23 cellular contexts compared by ENCODE assay signal in genomic region chr6:160755168-160755567, GRCh38. TPM values are rescaled to one million over a fixed set of nuclear protein-coding genes. Genes with fewer than 3 reads are reported as not detected.
DNase-seq lines count a peak whose midpoint lies in the region; ATAC-seq, FAIRE-seq and TF ChIP-seq lines count a peak whose summit lies in the region.
"Had no signal": no experiment of that assay in that cellular context is flagged by ENCODE, and none has a peak within 500 bp of the region (broad histone marks: within the 10 kb centered on the region; RNA-seq: fewer than 3 reads in every experiment).

No MANE protein-coding gene starts in this region.

- no peak for TF ChIP-seq POLR2A in HCT116 (IDR thresholded peaks at IDR 0.05; ENCODE audit: borderline replicate concordance, extremely low read depth, insufficient read depth, insufficient read length)
- TF ChIP-seq POLR2A in GM12878 (IDR thresholded peaks at IDR 0.05; ENCODE audit: low read depth, low read length) = no peak

- 4% methylated on average over 2 of the region's 2 CpGs for WGBS in GM12878 (ENCODE audit: insufficient coverage, insufficient replicate concordance, low lambda C conversion rate, missing lambda C conversion rate)

- ATAC-seq in GM23338 (peak; percentile 60), HCT116 (no peak), GM12878 (no peak), left lobe of liver (peak; percentile 19), GM19452 (IDR thresholded peaks at IDR 0.05; ENCODE audit: unreplicated experiment) (no peak)

- H3K9ac ChIP-seq in HCT116 (ENCODE audit: low read length) (no peak overlapping the region), GM12878 (ENCODE audit: control insufficient read depth, insufficient read depth, low read length) (no peak overlapping the region)

- no peaks in the 10 kb centered on the region for H3K9me3 ChIP-seq in HCT116 (ENCODE audit: control insufficient read depth in 1 of 2, insufficient read depth in 1 of 2, low read depth in 1 of 2, low read length in 2 of 2)
- H3K9me3 ChIP-seq in GM12878 (replicated peaks; ENCODE audit: control insufficient read depth, insufficient read depth, low read length) = no peaks in the 10 kb centered on the region

- intact Hi-C loops in HCT116 (cut with micrococcal nuclease) = no loop called here
- intact Hi-C loops in GM12878 (cut with micrococcal nuclease; ENCODE audit: unreplicated experiment) = no loop called here
- intact Hi-C loops in activated CD4-positive, alpha-beta memory T cell treated with anti-CD3 and anti-CD28 coated beads for 36 hours (cut with micrococcal nuclease) = no loop called here

- TF ChIP-seq CTCF in GM23338 (conservative IDR thresholded peaks at IDR 0.05; ENCODE audit: low read depth in 2 of 2) (no peak), HCT116 (IDR thresholded peaks at IDR 0.05 in 2 of 3, conservative IDR thresholded peaks at IDR 0.05 in 1 of 3; ENCODE audit: borderline replicate concordance in 1 of 3, insufficient read depth in 1 of 3, low read depth in 2 of 3, low read length in 2 of 3) (no peak), GM12878 (IDR thresholded peaks at IDR 0.05 in 2 of 3, conservative IDR thresholded peaks at IDR 0.05 in 1 of 3; ENCODE audit: control insufficient read depth in 2 of 3, extremely low read depth in 1 of 3, insufficient read depth in 1 of 3, low read depth in 3 of 3, low read length in 3 of 3) (no peak)

- no peaks in the 10 kb centered on the region for H3K27me3 Mint-ChIP-seq in GM23338 (ENCODE audit: insufficient read depth, low read depth, poor library complexity)
- H3K27me3 Mint-ChIP-seq in activated CD4-positive, alpha-beta memory T cell treated with anti-CD3 and anti-CD28 coated beads for 36 hours = peaks cover 24% of the 10 kb centered on the region

- H3K9me2 ChIP-seq in GM23338 (ENCODE audit: insufficient read depth) (no peaks in the 10 kb centered on the region), HCT116 (ENCODE audit: insufficient read depth) (no peaks in the 10 kb centered on the region)

- POLR2A ChIA-PET in HCT116 (lab: Charles Lee) = no interaction called here
- POLR2A ChIA-PET in GM12878 (lab: Charles Lee) = no interaction called here
- POLR2A ChIA-PET in activated CD4-positive, alpha-beta memory T cell treated with anti-CD3 and anti-CD28 coated beads for 36 hours (lab: Charles Lee) = no interaction called here

- no peak for FAIRE-seq in GM12878 (lab: Jason Lieb, UNC)
- FAIRE-seq: GM12892 had no signal

- H3K36me3 Mint-ChIP-seq in GM23338 (ENCODE audit: low read depth) = peaks cover under 1% of the 10 kb centered on the region; the same call in 1 of the 3 replicates
- no peaks in the 10 kb centered on the region for H3K36me3 Mint-ChIP-seq in activated CD4-positive, alpha-beta memory T cell treated with anti-CD3 and anti-CD28 coated beads for 36 hours
- H3K36me3 Mint-ChIP-seq: CD4-positive, alpha-beta memory T cell had no signal

- no peaks in the 10 kb centered on the region for H3K79me2 ChIP-seq in GM23338 (replicated peaks; ENCODE audit: insufficient read depth)
- no peaks in the 10 kb centered on the region for H3K79me2 ChIP-seq in HCT116 (ENCODE audit: insufficient read depth, low read length)
- H3K79me2 ChIP-seq in GM12878 (ENCODE audit: control insufficient read depth, insufficient read depth, low read length) = no peaks in the 10 kb centered on the region

- no peaks in the 10 kb centered on the region for H3F3A ChIP-seq in GM23338 (replicated peaks; ENCODE audit: low read depth)

- peaks cover 15% of the 10 kb centered on the region for H3K4me1 Mint-ChIP-seq in GM23338
- no peaks in the 10 kb centered on the region for H3K4me1 Mint-ChIP-seq in activated CD4-positive, alpha-beta memory T cell treated with anti-CD3 and anti-CD28 coated beads for 36 hours (ENCODE audit: low read depth)
- H3K4me1 Mint-ChIP-seq: CD4-positive, alpha-beta memory T cell had no signal

- in situ Hi-C loops in GM12878 (cut with MboI) = no loop called here

- H4K20me1 ChIP-seq in GM23338 (replicated peaks; ENCODE audit: insufficient read depth) (no peaks in the 10 kb centered on the region), HCT116 (ENCODE audit: insufficient read depth) (no peaks in the 10 kb centered on the region), GM12878 (ENCODE audit: control insufficient read depth, insufficient read depth) (no peaks in the 10 kb centered on the region)

- H3K36me3 ChIP-seq in GM23338 (ENCODE audit: insufficient read depth) = no peaks in the 10 kb centered on the region
- no peaks in the 10 kb centered on the region for H3K36me3 ChIP-seq in HCT116 (ENCODE audit: control insufficient read depth in 1 of 2, insufficient read depth in 2 of 2, low read length in 2 of 2)
- H3K36me3 ChIP-seq in GM12878 (ENCODE audit: control insufficient read depth in 2 of 2, insufficient read depth in 2 of 2, low read length in 1 of 2) = no peaks in the 10 kb centered on the region

- H3K27me3 ChIP-seq in GM23338 (ENCODE audit: insufficient read depth) (no peaks in the 10 kb centered on the region), HCT116 (ENCODE audit: insufficient read depth, low read length) (peaks cover 4% of the 10 kb centered on the region; the same call in 1 of the 2 replicates), GM12878 (replicated peaks in 1 of 2; ENCODE audit: control insufficient read depth in 2 of 2, insufficient read depth in 2 of 2, low read length in 1 of 2) (no peaks in the 10 kb centered on the region)

- H3K4me2 ChIP-seq in GM23338 (no peak overlapping the region), HCT116 (ENCODE audit: low read length) (no peak overlapping the region), GM12878 (ENCODE audit: control insufficient read depth, insufficient read depth) (no peak overlapping the region)

- CTCF ChIA-PET in HCT116 (lab: Charles Lee) = interaction anchor here (0.9 to 2.3 kb wide), 3 partner anchors 238 to 663 kb away, joined by 3 to 10 read pairs (median 3); no protein-coding TSS in a partner anchor
- CTCF ChIA-PET in GM12878 (lab: Yijun Ruan, JAX) = interaction anchor here (0.6 to 1.2 kb wide), 3 partner anchors 12 to 616 kb away, joined by 3 to 6 read pairs (median 3); no protein-coding TSS in a partner anchor
- CTCF ChIA-PET in activated CD4-positive, alpha-beta memory T cell treated with anti-CD3 and anti-CD28 coated beads for 36 hours (lab: Charles Lee) = interaction anchor here (1.0 to 1.1 kb wide), 2 partner anchors 13 to 21 kb away, joined by 3 to 4 read pairs; no protein-coding TSS in a partner anchor

- TF ChIP-seq RAD21 in HCT116 (IDR thresholded peaks at IDR 0.05; ENCODE audit: low read depth) = no peak
- no peak for TF ChIP-seq RAD21 in GM12878 (IDR thresholded peaks at IDR 0.05; ENCODE audit: insufficient read depth, low read depth, low read length)

- BruUV-seq in HCT116 (replicated peaks; lab: Mats Ljungman, UMichigan) (no TSS peak), GM12878 (replicated peaks; lab: Mats Ljungman, UMichigan) (no TSS peak)

- no peak overlapping the region for H3K27ac Mint-ChIP-seq in GM23338
- H3K27ac Mint-ChIP-seq in activated CD4-positive, alpha-beta memory T cell treated with anti-CD3 and anti-CD28 coated beads for 36 hours = no peak overlapping the region
- H3K27ac Mint-ChIP-seq: CD4-positive, alpha-beta memory T cell had no signal

- RAD21 ChIA-PET in HCT116 (lab: Charles Lee; ENCODE audit: low non-redundant PET in 1 of 2, low total read pairs in 2 of 2, uncharacterized antibody in 2 of 2, unreplicated experiment in 2 of 2) = no interaction called here
- RAD21 ChIA-PET in GM12878 (lab: Charles Lee; ENCODE audit: unreplicated experiment) = no interaction called here

- no peak overlapping the region for H3K4me3 ChIP-seq in GM23338
- no peak overlapping the region for H3K4me3 ChIP-seq in HCT116 (replicated peaks in 1 of 2; ENCODE audit: low read depth in 1 of 2, low read length in 2 of 2)
- H3K4me3 ChIP-seq in GM12878 = no peak overlapping the region

- no peak overlapping the region for H3K4me3 Mint-ChIP-seq in GM23338
- no peak overlapping the region for H3K4me3 Mint-ChIP-seq in activated CD4-positive, alpha-beta memory T cell treated with anti-CD3 and anti-CD28 coated beads for 36 hours
- H3K4me3 Mint-ChIP-seq: CD4-positive, alpha-beta memory T cell had no signal

- SMC1A ChIA-PET in GM12878 (lab: Charles Lee; ENCODE audit: uncharacterized antibody, unreplicated experiment) = no interaction called here

- H3K4me1 ChIP-seq in GM23338 (ENCODE audit: insufficient read depth) (no peaks in the 10 kb centered on the region), HCT116 (ENCODE audit: control insufficient read depth in 1 of 2, insufficient read depth in 2 of 2, low read length in 2 of 2) (no peaks in the 10 kb centered on the region), GM12878 (ENCODE audit: control insufficient read depth, insufficient read depth, low read length) (no peaks in the 10 kb centered on the region)

- DNase-seq in GM23338 (ENCODE audit: low spot score) (peak; percentile 30), HCT116 (ENCODE audit: low read depth, low spot score) (no peak), GM12878 (ENCODE audit: low read depth, low spot score) (no peak), left lobe of liver (ENCODE audit: low spot score) (no peak), amniotic stem cell (lab: John Stamatoyannopoulos, UW) (no peak)
- DNase-seq in activated CD4-positive, alpha-beta memory T cell treated with anti-CD3 and anti-CD28 coated beads for 36 hours = no peak
- DNase-seq: C1 segment of cervical spinal cord; Calu3; CD4-positive, alpha-beta memory T cell; COR-L47; DMS53; DMS79 treated with DMSO at 0.1 percent for 48 hours; GF-D8; GOT3; H7; HCEC 1CT had no signal

- H3K27ac ChIP-seq in GM23338 (ENCODE audit: low read depth) (no peak overlapping the region), HCT116 (ENCODE audit: low read depth, low read length) (no peak overlapping the region), GM12878 (ENCODE audit: control insufficient read depth, insufficient read depth) (no peak overlapping the region)

- peaks cover under 1% of the 10 kb centered on the region; the same call in 2 of the 3 replicates for H3K9me3 Mint-ChIP-seq in GM23338
- H3K9me3 Mint-ChIP-seq in activated CD4-positive, alpha-beta memory T cell treated with anti-CD3 and anti-CD28 coated beads for 36 hours = no peaks in the 10 kb centered on the region

- TF ChIP-seq EP300 in GM12878 (IDR thresholded peaks at IDR 0.05; ENCODE audit: borderline replicate concordance in 1 of 2, control insufficient read depth in 1 of 2, low read depth in 2 of 2, low read length in 2 of 2) = no peak

- no peak overlapping the region for H2AFZ ChIP-seq in GM23338
- H2AFZ ChIP-seq in HCT116 (ENCODE audit: low read depth, low read length, poor library complexity, severe bottlenecking) = no peak overlapping the region
- H2AFZ ChIP-seq in GM12878 (ENCODE audit: control insufficient read depth, low read depth, low read length) = no peak overlapping the region

RNA-seq across cellular contexts. Expression of gene PLG, which starts 53.1 kb away (rescaled TPM):
- not detected in 2 replicates for total RNA-seq in GM23338 (2014; rRNA removed; shearing (Covaris generic))
- polyA plus RNA-seq in GM23338 (2016; fragmentation: Nextera tagmentation; extraction: Ambion mirVana) (not detected in 2 replicates), GM12878 (2011; rRNA removed) (not detected in 2 replicates), GM12878 (2014; fragmentation: Illumina TruSeq; extraction: Trizol) (0.32 and 1.2 TPM in 2 replicates), GM12878 (2014; fragmentation: Nextera tagmentation; extraction: Ambion mirVana) (1 to 10 TPM in 1 of 2 experiments, under 1 TPM in 1; 0.97 to 1.6 TPM), GM12878 (2014; rRNA removed) (0.24 and 0.79 TPM in 2 replicates), GM12878 (2016; fragmentation: Nextera tagmentation; extraction: Ambion mirVana) (1 to 10 TPM; 1.5 to 3.0 TPM)
- total RNA-seq in HCT116 (2021; ENCODE audit: unreplicated experiment) (0.69 TPM), GM12878 (2014; rRNA removed) (0.06 and 0.82 TPM in 2 replicates), GM12878 (2014; rRNA removed; fragmentation: Illumina TruSeq; extraction: Trizol) (0.54 and 0.92 TPM in 2 replicates), GM12878 (2021) (0.88 and 1.2 TPM in 2 replicates), left lobe of liver (1,901 TPM)
- 0.03 TPM in 1 of 2 replicates, not detected in the other for polyA plus RNA-seq in HCT116 (2012)
- not detected in 2 replicates for total RNA-seq in GM12878 (2013; cell fraction: nucleolus; rRNA removed)
- 0.79 TPM for polyA plus RNA-seq in GM12878 (2011; ENCODE audit: low read depth)
- polyA plus RNA-seq in GM12878 (2011; cell fraction: cytosol; rRNA removed) = not detected in 2 replicates
- not detected in 2 replicates for polyA plus RNA-seq in GM12878 (2011; cell fraction: nucleus; rRNA removed)
- polyA plus RNA-seq in GM12878 (2012) = 1.0 and 2.0 TPM in 2 replicates
- not detected in 2 replicates for polyA minus RNA-seq in GM12878 (2011; rRNA and poly(A)+ RNA removed)
- polyA minus RNA-seq in GM12878 (2011; cell fraction: cytosol; rRNA and poly(A)+ RNA removed) = not detected in 2 replicates
- not detected in 2 replicates for polyA minus RNA-seq in GM12878 (2011; cell fraction: nucleus; rRNA and poly(A)+ RNA removed)
- total RNA-seq in activated CD4-positive, alpha-beta memory T cell treated with anti-CD3 and anti-CD28 coated beads for 36 hours = not detected
- total RNA-seq: A172, A673, Calu3, Daoy, G401, H7 had no signal
- polyA plus RNA-seq: BJ; CD4-positive, alpha-beta memory T cell had no signal

Comparison
In these comparisons a context has a peak if more than half of its experiments do, and no peak if none do; other contexts are left out.
1. ATAC-seq: peak in GM23338 (single experiment) and left lobe of liver (single experiment); none in HCT116 (single experiment), GM12878 (single experiment) and GM19452 (single experiment).
2. RNA of gene PLG, which starts 53.1 kb away (total RNA-seq): 1,901 TPM in left lobe of liver (single experiment); 0.69 TPM in HCT116 (single experiment), 0.06 to 1.2 TPM in GM12878, not detected in GM23338 and not detected in activated CD4-positive, alpha-beta memory T cell treated with anti-CD3 and anti-CD28 coated beads for 36 hours; every median in the first group is over 100 times any median in the second.